Comparison of ENCODE assay signal across 11 cellular contexts in the genomic region with DNA sequence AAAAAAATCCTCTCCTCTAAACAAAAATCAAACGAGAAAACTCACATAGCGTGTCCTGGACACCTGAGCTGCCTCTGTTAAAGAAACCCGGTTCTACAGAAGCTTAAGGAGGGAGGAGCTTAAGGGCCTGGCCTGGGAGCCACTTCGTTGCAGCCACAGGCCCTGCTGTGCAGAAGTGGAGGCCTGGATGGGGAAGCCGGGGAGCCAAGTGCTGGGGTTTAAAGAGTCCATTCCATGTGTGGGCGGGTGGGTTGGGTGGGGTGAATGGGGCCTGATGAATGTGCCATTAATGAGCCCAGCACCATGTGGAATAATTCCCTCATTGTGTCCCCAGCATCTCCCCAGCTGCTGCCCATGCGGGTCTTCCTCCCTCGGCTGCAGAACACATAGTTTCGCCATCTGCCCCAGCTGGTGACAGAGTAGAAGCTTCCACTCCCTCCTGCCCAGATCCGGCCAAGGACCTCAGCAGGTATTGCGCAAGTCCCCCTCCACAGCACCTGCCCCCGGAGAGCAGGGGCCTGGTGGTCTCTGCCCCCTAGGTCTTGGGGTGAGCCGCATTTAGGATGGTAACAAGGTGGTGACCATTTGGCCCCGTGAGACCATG.
DNase-seq lines count a peak whose midpoint lies in the region; ATAC-seq and TF ChIP-seq lines count a peak whose summit lies in the region.
"Had no signal": no experiment of that assay in that cellular context is flagged by ENCODE, and none has a peak within 500 bp of the region (broad histone marks: within the 10 kb centered on the region; RNA-seq: fewer than 3 reads in every experiment).

No MANE protein-coding gene starts in this region.

- DNase-seq in NCI-H526 (lab: John Stamatoyannopoulos, UW) (peak; percentile 28 to 42), NCI-H526 treated with DMSO at 0.1 percent for 48 hours (lab: John Stamatoyannopoulos, UW) (no peak), RWPE2 (ENCODE audit: low spot score) (no peak), left kidney (ENCODE audit: low read depth, low spot score) (peak; percentile 27), NCI-H226 (no peak)
- DNase-seq in activated T-cell treated with anti-CD3 and anti-CD28 coated beads, Interleukin-2, amount 50 U/mL, for 1 hour, result no peak
- DNase-seq: cerebellar nuclear complex, GM23248 had no signal

- H3K4me3 ChIP-seq in RWPE2 (ENCODE audit: severe bottlenecking), result no peak overlapping the region
- no peak overlapping the region for H3K4me3 ChIP-seq in subcutaneous abdominal adipose tissue (ENCODE audit: low read depth in 1 of 5, low read length in 5 of 5)
- H3K4me3 ChIP-seq: GM23248 had no signal

- TF ChIP-seq CTCF in RWPE2 (IDR thresholded peaks at IDR 0.05; ENCODE audit: poor library complexity, severe bottlenecking), result no peak

- H3K9me3 ChIP-seq in RWPE2 (ENCODE audit: severe bottlenecking) (no peaks in the 10 kb centered on the region), subcutaneous abdominal adipose tissue (ENCODE audit: control insufficient read depth in 5 of 5, low read length in 5 of 5) (peaks cover 0 to 3% (median 0%) of the 10 kb centered on the region in 5 donors)

- H3K27me3 ChIP-seq in RWPE2 (ENCODE audit: insufficient read depth, poor library complexity, severe bottlenecking) (no peaks in the 10 kb centered on the region), subcutaneous abdominal adipose tissue (ENCODE audit: control insufficient read depth in 5 of 5, insufficient read depth in 4 of 5, low read length in 5 of 5) (no peaks in the 10 kb centered on the region)

- peaks cover 47% of the 10 kb centered on the region for H3K4me1 ChIP-seq in RWPE2 (ENCODE audit: insufficient read depth, poor library complexity, severe bottlenecking)
- peaks cover 29 to 65% (median 50%) of the 10 kb centered on the region in 5 donors for H3K4me1 ChIP-seq in subcutaneous abdominal adipose tissue (ENCODE audit: control insufficient read depth in 5 of 5, insufficient read depth in 5 of 5, low read length in 5 of 5)

- peaks cover 49% of the 10 kb centered on the region for H3K36me3 ChIP-seq in RWPE2 (ENCODE audit: low read depth)
- peaks cover 0 to 15% (median 13%) of the 10 kb centered on the region in 5 donors for H3K36me3 ChIP-seq in subcutaneous abdominal adipose tissue (ENCODE audit: control insufficient read depth in 5 of 5, insufficient read depth in 5 of 5, low read length in 5 of 5)

- H3K27ac ChIP-seq in RWPE2 (ENCODE audit: poor library complexity, severe bottlenecking) (peak overlapping the region; percentile 90), subcutaneous abdominal adipose tissue (ENCODE audit: low read depth, low read length) (peak overlapping the region; percentile 76)

- H3K9ac ChIP-seq in subcutaneous abdominal adipose tissue (ENCODE audit: low read length in 5 of 5), result no peak overlapping the region
- H3K9ac ChIP-seq: GM23248 had no signal

- ATAC-seq in RWPE2 (ENCODE audit: low read depth) (no peak), GM18909 (IDR thresholded peaks at IDR 0.05; ENCODE audit: poor library complexity, unreplicated experiment) (no peak)
- ATAC-seq: activated T-cell treated with anti-CD3 and anti-CD28 coated beads, Interleukin-2, amount 50 U/mL, for 4 hours had no signal

Comparison
In these comparisons a context has a peak if more than half of its experiments do, and no peak if none do; other contexts are left out.
1. DNase-seq: peak in NCI-H526 (2 of 2) and left kidney (single experiment); none in NCI-H526 treated with DMSO at 0.1 percent for 48 hours (single experiment), RWPE2 (single experiment), activated T-cell treated with anti-CD3 and anti-CD28 coated beads, Interleukin-2, amount 50 U/mL, for 1 hour (single experiment) and NCI-H226 (single experiment).